Comparison of ENCODE assay signal across 12 cellular contexts in the genomic region with DNA sequence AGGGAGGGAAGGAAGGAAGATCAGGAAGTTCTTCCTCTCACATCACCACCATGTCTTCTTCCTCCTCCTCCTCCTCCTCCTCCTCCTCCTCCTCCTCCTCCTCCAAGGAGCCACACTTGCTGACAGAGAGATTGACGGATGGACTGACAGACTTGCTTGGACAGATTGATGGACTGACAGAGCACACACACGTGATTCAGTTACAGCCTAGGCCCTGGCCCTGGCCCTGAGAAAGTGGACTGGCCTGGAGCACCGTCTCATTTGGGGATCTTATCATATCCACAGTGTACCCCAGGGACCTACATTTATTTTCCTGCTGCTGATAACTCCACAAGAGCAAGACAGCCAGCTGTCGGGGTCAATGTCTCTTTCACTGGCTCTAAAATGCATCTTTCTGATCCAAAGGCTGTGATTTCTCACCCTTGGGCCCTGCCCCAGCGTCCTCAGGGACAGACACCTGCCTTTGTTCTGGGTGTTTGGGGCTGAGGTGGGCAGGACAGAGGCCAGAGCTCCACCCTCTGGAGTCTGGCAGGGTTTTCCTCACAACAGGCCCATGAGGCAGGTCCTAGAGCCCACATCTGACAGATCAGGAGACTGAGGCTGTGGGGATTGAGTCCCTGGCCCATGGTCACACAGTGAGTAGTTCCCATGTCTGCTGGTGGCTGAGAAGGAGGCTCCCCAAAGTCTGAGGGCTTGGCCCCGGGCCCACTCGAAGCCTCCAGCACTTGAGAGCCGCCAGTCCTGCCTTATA. TPM values are rescaled to one million over a fixed set of nuclear protein-coding genes. Genes with fewer than 3 reads are reported as not detected.
DNase-seq lines count a peak whose midpoint lies in the region; ATAC-seq, FAIRE-seq and TF ChIP-seq lines count a peak whose summit lies in the region.
"Had no signal": no experiment of that assay in that cellular context is flagged by ENCODE, and none has a peak within 500 bp of the region (broad histone marks: within the 10 kb centered on the region; RNA-seq: fewer than 3 reads in every experiment).

No MANE protein-coding gene starts in this region.

- H3K9me3 ChIP-seq in muscle layer of duodenum (ENCODE audit: control insufficient read depth in 1 of 2, low read length in 2 of 2) (no peaks in the 10 kb centered on the region), aorta (ENCODE audit: control insufficient read depth, low read length) (no peaks in the 10 kb centered on the region), testis (no peaks in the 10 kb centered on the region)

- peak overlapping the region; percentile 9 for H3K27ac ChIP-seq in muscle layer of duodenum (ENCODE audit: low read length)
- H3K27ac ChIP-seq in aorta (ENCODE audit: low read depth in 1 of 2, low read length in 2 of 2): peak overlapping the region; percentile 18 to 67
- no peak overlapping the region for H3K27ac ChIP-seq in testis

- no peak for TF ChIP-seq CTCF in testis (IDR thresholded peaks at IDR 0.05)

- H3K27me3 ChIP-seq in muscle layer of duodenum (ENCODE audit: low read depth, low read length): no peaks in the 10 kb centered on the region
- no peaks in the 10 kb centered on the region for H3K27me3 ChIP-seq in aorta (ENCODE audit: control insufficient read depth in 1 of 2, insufficient read depth in 2 of 2, low read length in 1 of 2)
- no peaks in the 10 kb centered on the region for H3K27me3 ChIP-seq in testis

- WGBS in aorta, 2 donors: 18 to 30% methylated on average over 8 of the region's 8 CpGs
- WGBS in testis, 2 donors: 60 to 65% methylated on average over 5 to 8 of the region's 8 CpGs

- no peak for FAIRE-seq in GM19239 (lab: Jason Lieb, UNC)
- FAIRE-seq: bronchial epithelial cell had no signal

- intact Hi-C loops in Right ventricle myocardium inferior (cut with DNase I) (loop anchor here (5.0 kb wide), 1 partner anchor 84 kb away; no protein-coding TSS in a partner anchor), cardiac septum (cut with DNase I) (loop anchor here (5.0 kb wide), 1 partner anchor 59 kb away; no protein-coding TSS in a partner anchor), aorta (cut with DNase I) (loop anchor here in 1 of 2 donors (5.0 kb wide), 1 partner anchor 44 kb away; a partner anchor contains a TSS), testis (cut with DNase I; ENCODE audit: low total_unique reads) (no loop called here)

- H3K4me1 Mint-ChIP-seq in central memory CD8-positive, alpha-beta T cell: peaks cover 38% of the 10 kb centered on the region

- peaks cover 21% of the 10 kb centered on the region for H3K36me3 Mint-ChIP-seq in central memory CD8-positive, alpha-beta T cell (ENCODE audit: insufficient read depth)

- no peak for TF ChIP-seq POLR2A in testis (IDR thresholded peaks at IDR 0.05)

- H3K4me3 ChIP-seq in muscle layer of duodenum (ENCODE audit: low read depth in 1 of 2, low read length in 2 of 2): no peak overlapping the region
- no peak overlapping the region for H3K4me3 ChIP-seq in aorta (ENCODE audit: low read length in 2 of 2)
- no peak overlapping the region for H3K4me3 ChIP-seq in testis

- no peak overlapping the region for H3K27ac Mint-ChIP-seq in central memory CD8-positive, alpha-beta T cell (ENCODE audit: low read depth)

- DNase-seq in Right ventricle myocardium inferior (ENCODE audit: missing footprints): peak; percentile 62
- no peak for DNase-seq in cardiac septum (ENCODE audit: low spot score)
- DNase-seq in central memory CD8-positive, alpha-beta T cell (ENCODE audit: low spot score in 2 of 2): no peak
- no peak for DNase-seq in aorta
- DNase-seq in GM19239 (ENCODE audit: insufficient read length, low spot score): no peak
- no peak for DNase-seq in testis
- DNase-seq: NCI-H1105 had no signal

- H3K4me1 ChIP-seq in muscle layer of duodenum (ENCODE audit: control insufficient read depth in 1 of 2, insufficient read depth in 2 of 2, low read length in 2 of 2): peaks cover 10 to 17% of the 10 kb centered on the region in 2 donors
- no peaks in the 10 kb centered on the region for H3K4me1 ChIP-seq in aorta (ENCODE audit: control insufficient read depth in 1 of 2, insufficient read depth in 2 of 2, low read length in 2 of 2)
- H3K4me1 ChIP-seq in testis: peaks cover 26% of the 10 kb centered on the region

- H3K36me3 ChIP-seq in muscle layer of duodenum (ENCODE audit: control insufficient read depth in 1 of 2, insufficient read depth in 2 of 2, low read length in 2 of 2): no peaks in the 10 kb centered on the region
- no peaks in the 10 kb centered on the region for H3K36me3 ChIP-seq in aorta (ENCODE audit: control insufficient read depth in 1 of 2, insufficient read depth in 2 of 2, low read length in 1 of 2)
- no peaks in the 10 kb centered on the region for H3K36me3 ChIP-seq in testis (ENCODE audit: low read depth, missing control alignments)

- no peaks in the 10 kb centered on the region for H3K27me3 Mint-ChIP-seq in central memory CD8-positive, alpha-beta T cell

- peak overlapping the region; percentile 20 for H3K4me3 Mint-ChIP-seq in central memory CD8-positive, alpha-beta T cell

- no peaks in the 10 kb centered on the region for H3K9me3 Mint-ChIP-seq in central memory CD8-positive, alpha-beta T cell

- ATAC-seq in Right ventricle myocardium inferior (peak; percentile 66), aorta (ENCODE audit: low FRiP score) (no peak), GM18858 (IDR thresholded peaks at IDR 0.05; ENCODE audit: unreplicated experiment) (no peak)
- no peak for ATAC-seq in central memory CD8-positive, alpha-beta T cell (replicated peaks; ENCODE audit: extremely low read depth, poor library complexity, severe bottlenecking)
- ATAC-seq: activated CD4-positive, CD25-positive, alpha-beta regulatory T cell treated with anti-CD3 and anti-CD28 coated beads, Interleukin-2, amount 50 U/mL, for 24 hours had no signal

RNA-seq across cellular contexts. Expression of a gene that starts 2.3 kb away (rescaled TPM):
- total RNA-seq in Right ventricle myocardium inferior (0.16 TPM), cardiac septum (5.1 TPM), aorta (1 to 10 TPM; 3.5 to 4.7 TPM), testis (10 to 100 TPM in 1 of 2 donors, 1 to 10 TPM in 1; 5.0 to 15.2 TPM)
- polyA plus RNA-seq in aorta (1 to 10 TPM in 1 of 2 donors, under 1 TPM in 1; 0.50 to 1.6 TPM), testis (ENCODE audit: insufficient read depth, low read depth, low replicate concordance) (2.5 TPM)
- total RNA-seq: bronchial epithelial cell, SK-MEL-5 had no signal

RNA-seq across cellular contexts. Expression of a gene that starts 25.7 kb away (rescaled TPM):
- total RNA-seq in Right ventricle myocardium inferior: 3.8 TPM
- total RNA-seq in cardiac septum: 5.2 TPM
- 10 to 100 TPM in 1 of 2 donors, 1 to 10 TPM in 1; 5.1 to 11.2 TPM for total RNA-seq in aorta
- 1 to 10 TPM; 1.6 to 4.2 TPM for polyA plus RNA-seq in aorta
- total RNA-seq in testis: 10 to 100 TPM; 19.7 to 21.6 TPM
- polyA plus RNA-seq in testis (ENCODE audit: insufficient read depth, low read depth, low replicate concordance): 18.5 TPM

RNA-seq across cellular contexts. Expression of a gene that starts 45.7 kb away (rescaled TPM):
- total RNA-seq in Right ventricle myocardium inferior (7.7 TPM), cardiac septum (8.9 TPM), aorta (10 to 100 TPM; 28.7 to 32.1 TPM), testis (10 to 100 TPM in 1 of 2 donors, 1 to 10 TPM in 1; 8.0 to 19.6 TPM)
- polyA plus RNA-seq in aorta (10 to 100 TPM in 1 of 2 donors, 1 to 10 TPM in 1; 7.5 to 88.7 TPM), testis (ENCODE audit: insufficient read depth, low read depth, low replicate concordance) (8.2 TPM)

Comparison
In these comparisons a context has a peak if more than half of its experiments do, and no peak if none do; other contexts are left out.
1. H3K27ac ChIP-seq: peak in muscle layer of duodenum (single experiment) and aorta (2 of 2); none in testis (0 of 2).